1 cellular context compared by ENCODE assay signal in genomic region chr6:1316482-1317220, GRCh38.
TF ChIP-seq lines count a peak whose summit lies in the region.

No MANE protein-coding gene starts in this region.

TF ChIP-seq in HepG2, 621 proteins besides CTCF, POLR2A, EP300 and RAD21 (continued from another document and continues in another):
- TF ChIP-seq IKZF5 (CRISPR knock-in tag; IDR thresholded peaks at IDR 0.05) = peak; percentile 26; the same call in 1 of the 2 replicates
- TF ChIP-seq ZNF782 (CRISPR knock-in tag; IDR thresholded peaks at IDR 0.05; ENCODE audit: borderline replicate concordance) = no peak
- no peak for TF ChIP-seq KDM5A (IDR thresholded peaks at IDR 0.05; ENCODE audit: borderline replicate concordance, low read length)
- 0 out of 2 replicates have a peak, but pooled peaks have one; percentile 22 for TF ChIP-seq AHDC1 (CRISPR knock-in tag; IDR thresholded peaks at IDR 0.05; ENCODE audit: borderline replicate concordance)
- peak; percentile 63; the same call in 1 of the 2 replicates for TF ChIP-seq MAX (IDR thresholded peaks at IDR 0.05)
- TF ChIP-seq ISL2 (CRISPR knock-in tag; IDR thresholded peaks at IDR 0.05) = no peak; the same call in 1 of the 2 replicates
- no peak for TF ChIP-seq FUBP1 (CRISPR knock-in tag; IDR thresholded peaks at IDR 0.05; ENCODE audit: borderline replicate concordance)
- 0 out of 2 replicates have a peak, but pooled peaks have one; percentile 24 for TF ChIP-seq ZBTB10 (CRISPR knock-in tag; IDR thresholded peaks at IDR 0.05; ENCODE audit: borderline replicate concordance)
- TF ChIP-seq NFKBIZ (CRISPR knock-in tag; IDR thresholded peaks at IDR 0.05) = 0 out of 2 replicates have a peak, but pooled peaks have one; percentile 28
- 0 out of 2 replicates have a peak, but pooled peaks have one; percentile 15 for TF ChIP-seq CBX5 (CRISPR knock-in tag; IDR thresholded peaks at IDR 0.05; ENCODE audit: borderline replicate concordance)
- 0 out of 2 replicates have a peak, but pooled peaks have one; percentile 32 for TF ChIP-seq ZNF574 (CRISPR knock-in tag; IDR thresholded peaks at IDR 0.05)
- no peak for TF ChIP-seq NFE2 (CRISPR knock-in tag; IDR thresholded peaks at IDR 0.05)
- TF ChIP-seq SOX6 (IDR thresholded peaks at IDR 0.05) = no peak
- TF ChIP-seq SOX6 (CRISPR knock-in tag; IDR thresholded peaks at IDR 0.05) = peak; percentile 45; the same call in 1 of the 2 replicates
- TF ChIP-seq ZNF512B (CRISPR knock-in tag; IDR thresholded peaks at IDR 0.05; ENCODE audit: borderline replicate concordance) = 0 out of 2 replicates have a peak, but pooled peaks have one; percentile 55
- TF ChIP-seq ZBTB25 (CRISPR knock-in tag; IDR thresholded peaks at IDR 0.05) = 0 out of 2 replicates have a peak, but pooled peaks have one; percentile 62
- TF ChIP-seq ZNF549 (CRISPR knock-in tag; IDR thresholded peaks at IDR 0.05) = no peak
- no peak for TF ChIP-seq ZBTB21 (CRISPR knock-in tag; IDR thresholded peaks at IDR 0.05)
- peak; percentile 64 for TF ChIP-seq MYC (CRISPR knock-in tag; IDR thresholded peaks at IDR 0.05; ENCODE audit: borderline replicate concordance)
- no peak for TF ChIP-seq DR1 (CRISPR knock-in tag; IDR thresholded peaks at IDR 0.05)
- peak; percentile 64; the same call in 1 of the 2 replicates for TF ChIP-seq ZNF788 (CRISPR knock-in tag; IDR thresholded peaks at IDR 0.05; ENCODE audit: borderline replicate concordance)
- 0 out of 2 replicates have a peak, but pooled peaks have one; percentile 52 for TF ChIP-seq ZMYM3 (CRISPR knock-in tag; IDR thresholded peaks at IDR 0.05)
- peak; percentile 33; the same call in 1 of the 2 replicates for TF ChIP-seq FOSL2 (CRISPR knock-in tag; IDR thresholded peaks at IDR 0.05)
- TF ChIP-seq CEBPB (IDR thresholded peaks at IDR 0.05; ENCODE audit: borderline replicate concordance, low read depth, low read length) = no peak
- no peak for TF ChIP-seq ZNF564 (CRISPR knock-in tag; IDR thresholded peaks at IDR 0.05)
- TF ChIP-seq HIVEP1 (CRISPR knock-in tag; IDR thresholded peaks at IDR 0.05) = 0 out of 2 replicates have a peak, but pooled peaks have one; percentile 38
- no peak for TF ChIP-seq SIX4 (CRISPR knock-in tag; IDR thresholded peaks at IDR 0.05)
- TF ChIP-seq ZNF281 (CRISPR knock-in tag; IDR thresholded peaks at IDR 0.05; ENCODE audit: borderline replicate concordance) = peak; percentile 64; the same call in 1 of the 2 replicates
- TF ChIP-seq XBP1 (CRISPR knock-in tag; IDR thresholded peaks at IDR 0.05) = no peak
- TF ChIP-seq BCL3 (CRISPR knock-in tag; IDR thresholded peaks at IDR 0.05) = 0 out of 2 replicates have a peak, but pooled peaks have one; percentile 35
